28 cellular contexts compared by ENCODE assay signal in the genomic region with DNA sequence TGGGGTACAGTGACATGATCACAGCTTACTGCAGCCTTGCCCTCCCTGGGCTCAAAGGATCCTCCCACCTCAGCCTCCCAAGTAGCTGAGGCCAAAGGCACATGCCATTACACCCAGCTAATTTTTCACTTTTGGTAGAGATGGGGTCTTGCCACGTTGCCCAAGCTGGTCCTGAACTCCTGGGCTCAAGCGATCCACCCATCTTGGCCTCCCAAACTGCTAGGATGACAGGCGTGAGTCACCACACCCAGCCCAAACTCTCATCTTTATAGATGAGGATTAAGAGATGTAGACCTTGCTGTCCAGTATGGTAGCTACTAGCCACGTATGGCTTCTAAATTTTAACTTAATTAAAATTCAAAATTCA.
"Had no signal": no experiment of that assay in that cellular context is flagged by ENCODE, and none has a peak within 500 bp of the region (broad histone marks: within the 10 kb centered on the region; RNA-seq: fewer than 3 reads in every experiment).

No MANE protein-coding gene starts in this region.

- H3K9me3 ChIP-seq: stomach, suprapubic skin, testis, thoracic aorta, thyroid gland, tibial artery, transverse colon, upper lobe of left lung, upper lobe of right lung, uterus, vagina had no signal

- H3K27ac ChIP-seq: stomach, suprapubic skin, testis, thoracic aorta, thyroid gland, tibial artery, tibial nerve, transverse colon, upper lobe of left lung, upper lobe of right lung, uterus, vagina had no signal

- FAIRE-seq: urothelium cell line had no signal

- H3K4me3 Mint-ChIP-seq: stimulated activated effector memory CD8-positive, alpha-beta T cell treated with anti-CD3 and anti-CD28 coated beads, Interleukin-12 subunit alpha, Interleukin-12 subunit beta, amount 100 ng/mL, for 72 hours; stimulated activated memory B cell treated with anti-CD40 and anti-IgM and Interleukin-4, amounts not matched to agents 10 μg/mL and 1 μg/mL and 100 μg/mL, for 72 hours; stimulated activated naive B cell treated with anti-CD40 and anti-IgM and Interleukin-4, amounts not matched to agents 10 μg/mL and 1 μg/mL and 100 μg/mL, for 72 hours; stimulated activated naive CD8-positive, alpha-beta T cell treated with anti-CD3 and anti-CD28 coated beads, Interleukin-15, amount 100 ng/mL, for 72 hours; stimulated activated naive CD8-positive, alpha-beta T cell treated with anti-CD3 and anti-CD28 coated beads, Interleukin-15, Interleukin-2, amounts not matched to agents 100 ng/mL and 50 ng/mL, for 24 hours; type B pancreatic cell had no signal

- H3K4me1 ChIP-seq: uterus, vagina had no signal

- H3K9me3 Mint-ChIP-seq: stimulated activated effector memory CD8-positive, alpha-beta T cell treated with anti-CD3 and anti-CD28 coated beads, Interleukin-12 subunit alpha, Interleukin-12 subunit beta, amount 100 ng/mL, for 72 hours; stimulated activated memory B cell treated with anti-CD40 and anti-IgM and Interleukin-4, amounts not matched to agents 10 μg/mL and 1 μg/mL and 100 μg/mL, for 72 hours; stimulated activated naive B cell treated with anti-CD40 and anti-IgM and Interleukin-4, amounts not matched to agents 10 μg/mL and 1 μg/mL and 100 μg/mL, for 72 hours; stimulated activated naive CD8-positive, alpha-beta T cell treated with anti-CD3 and anti-CD28 coated beads, Interleukin-15, Interleukin-2, amounts not matched to agents 100 ng/mL and 50 ng/mL, for 24 hours had no signal

- H3K27ac Mint-ChIP-seq: stimulated activated effector memory CD8-positive, alpha-beta T cell treated with anti-CD3 and anti-CD28 coated beads, Interleukin-12 subunit alpha, Interleukin-12 subunit beta, amount 100 ng/mL, for 72 hours; stimulated activated memory B cell treated with anti-CD40 and anti-IgM and Interleukin-4, amounts not matched to agents 10 μg/mL and 1 μg/mL and 100 μg/mL, for 72 hours; stimulated activated naive B cell treated with anti-CD40 and anti-IgM and Interleukin-4, amounts not matched to agents 10 μg/mL and 1 μg/mL and 100 μg/mL, for 72 hours; stimulated activated naive CD8-positive, alpha-beta T cell treated with anti-CD3 and anti-CD28 coated beads, Interleukin-15, amount 100 ng/mL, for 72 hours; stimulated activated naive CD8-positive, alpha-beta T cell treated with anti-CD3 and anti-CD28 coated beads, Interleukin-15, Interleukin-2, amounts not matched to agents 100 ng/mL and 50 ng/mL, for 24 hours had no signal

- H3K36me3 Mint-ChIP-seq: stimulated activated memory B cell treated with anti-CD40 and anti-IgM and Interleukin-4, amounts not matched to agents 10 μg/mL and 1 μg/mL and 100 μg/mL, for 72 hours; type B pancreatic cell had no signal

- H3K27me3 Mint-ChIP-seq: stimulated activated memory B cell treated with anti-CD40 and anti-IgM and Interleukin-4, amounts not matched to agents 10 μg/mL and 1 μg/mL and 100 μg/mL, for 72 hours; stimulated activated naive B cell treated with anti-CD40 and anti-IgM and Interleukin-4, amounts not matched to agents 10 μg/mL and 1 μg/mL and 100 μg/mL, for 72 hours; stimulated activated naive CD8-positive, alpha-beta T cell treated with anti-CD3 and anti-CD28 coated beads, Interleukin-15, amount 100 ng/mL, for 72 hours; type B pancreatic cell had no signal

- H3K4me1 Mint-ChIP-seq: stimulated activated effector memory CD8-positive, alpha-beta T cell treated with anti-CD3 and anti-CD28 coated beads, Interleukin-12 subunit alpha, Interleukin-12 subunit beta, amount 100 ng/mL, for 72 hours had no signal

- H3K4me3 ChIP-seq: stomach, suprapubic skin, testis, thoracic aorta, thyroid gland, tibial artery, tibial nerve, transverse colon, upper lobe of left lung, upper lobe of right lung, uterus, vagina had no signal

- H3K27me3 ChIP-seq: stomach, suprapubic skin, testis, thyroid gland, tibial artery, tibial nerve, transverse colon, upper lobe of left lung, upper lobe of right lung, uterus, vagina had no signal

- ATAC-seq: stimulated activated effector memory CD8-positive, alpha-beta T cell treated with anti-CD3 and anti-CD28 coated beads, Interleukin-12 subunit alpha, Interleukin-12 subunit beta, amount 100 ng/mL, for 72 hours; stimulated activated memory B cell treated with anti-CD40 and anti-IgM and Interleukin-4, amounts not matched to agents 10 μg/mL and 1 μg/mL and 100 μg/mL, for 72 hours; stimulated activated naive B cell treated with anti-CD40 and anti-IgM and Interleukin-4, amounts not matched to agents 10 μg/mL and 1 μg/mL and 100 μg/mL, for 72 hours; stimulated activated naive CD8-positive, alpha-beta T cell treated with anti-CD3 and anti-CD28 coated beads, Interleukin-15, amount 100 ng/mL, for 72 hours; stimulated activated naive CD8-positive, alpha-beta T cell treated with anti-CD3 and anti-CD28 coated beads, Interleukin-15, Interleukin-2, amounts not matched to agents 100 U/mL and 50 U/mL, for 24 hours; upper lobe of right lung had no signal

- DNase-seq: stimulated activated CD4-positive, alpha-beta T cell treated with anti-CD3 and anti-CD28 coated beads, Interleukin-2, amount 100 ng/mL, for 48 hours; stimulated activated CD4-positive, alpha-beta T cell treated with anti-CD3 and anti-CD28 coated beads, Interleukin-4, amount 100 ng/mL, for 1 hour; stimulated activated CD4-positive, alpha-beta T cell treated with anti-CD3 and anti-CD28 coated beads, Interleukin-4, amount 100 ng/mL, for 24 hours; stimulated activated CD4-positive, alpha-beta T cell treated with anti-CD3 and anti-CD28 coated beads, Interleukin-4, amount 100 ng/mL, for 4 hours; stimulated activated CD8-positive, alpha-beta memory T cell treated with anti-CD3 and anti-CD28 coated beads, Interleukin-4, amount 100 ng/mL, for 48 hours; stimulated activated naive B cell treated with anti-CD40 and anti-IgM and Interleukin-4, amounts not matched to agents 10 μg/mL and 1 μg/mL and 100 μg/mL, for 72 hours; stimulated activated naive CD4-positive, alpha-beta T cell; stimulated activated naive CD4-positive, alpha-beta T cell treated with Interleukin-2 at 50 U/mL for 16 hours; stimulated activated naive CD8-positive, alpha-beta T cell treated with anti-CD3 and anti-CD28 coated beads, Interleukin-15, amount 100 ng/mL, for 72 hours; stimulated activated naive CD8-positive, alpha-beta T cell treated with anti-CD3 and anti-CD28 coated beads, Interleukin-15, Interleukin-2, amounts not matched to agents 100 U/mL and 50 U/mL, for 24 hours; stomach; substantia nigra; testis; thyroid gland; tibial artery; transverse colon; upper lobe of left lung; upper lobe of right lung; uterus had no signal

- H3K36me3 ChIP-seq: stomach, suprapubic skin, thoracic aorta, thyroid gland, tibial artery, tibial nerve, transverse colon, upper lobe of left lung, upper lobe of right lung, uterus, vagina had no signal
